14 cellular contexts compared by ENCODE assay signal in genomic region chr12:53326460-53327185, GRCh38. TPM values are rescaled to one million over a fixed set of nuclear protein-coding genes. Genes with fewer than 3 reads are reported as not detected.
DNase-seq lines count a peak whose midpoint lies in the region; ATAC-seq, FAIRE-seq and TF ChIP-seq lines count a peak whose summit lies in the region.
"Had no signal": no experiment of that assay in that cellular context is flagged by ENCODE, and none has a peak within 500 bp of the region (broad histone marks: within the 10 kb centered on the region; RNA-seq: fewer than 3 reads in every experiment).

No MANE protein-coding gene starts in this region.

- no peaks in the 10 kb centered on the region for H3K9me3 ChIP-seq in CD4-positive, alpha-beta T cell (ENCODE audit: control insufficient read depth, low read length)
- no peaks in the 10 kb centered on the region for H3K9me3 ChIP-seq in naive thymus-derived CD4-positive, alpha-beta T cell (ENCODE audit: control insufficient read depth in 2 of 3, low read length in 3 of 3)
- H3K9me3 ChIP-seq in gastroesophageal sphincter, result no peaks in the 10 kb centered on the region

- no peaks in the 10 kb centered on the region for H3K9me3 Mint-ChIP-seq in CD4-positive, alpha-beta T cell
- no peaks in the 10 kb centered on the region; the same call in 2 of the 3 replicates for H3K9me3 Mint-ChIP-seq in GM23338
- H3K9me3 Mint-ChIP-seq in activated naive CD8-positive, alpha-beta T cell treated with anti-CD3 and anti-CD28 coated beads, Interleukin-2, amount 50 U/mL, for 24 hours, result no peaks in the 10 kb centered on the region
- H3K9me3 Mint-ChIP-seq in naive thymus-derived CD4-positive, alpha-beta T cell, result no peaks in the 10 kb centered on the region
- H3K9me3 Mint-ChIP-seq: dendritic cell treated with granulocyte-macrophage colony-stimulating factor and Interleukin-4, amounts not matched to agents 40 ng/mL and 50 ng/mL, for 4 days had no signal

- DNase-seq in CD4-positive, alpha-beta T cell, result no peak
- DNase-seq in GM23338 (ENCODE audit: low spot score), result peak; percentile 33
- no peak for DNase-seq in activated naive CD8-positive, alpha-beta T cell treated with anti-CD3 and anti-CD28 coated beads, Interleukin-2, amount 50 U/mL, for 24 hours
- DNase-seq in naive thymus-derived CD4-positive, alpha-beta T cell, result no peak
- DNase-seq in RPMI8226, result no peak
- no peak for DNase-seq in D721Med (ENCODE audit: insufficient read length, low spot score)
- DNase-seq: DMS79, NCI-H1930, T-helper 9 cell had no signal

- no peak for FAIRE-seq in D721Med (lab: Jason Lieb, UNC)
- FAIRE-seq: urothelium cell line had no signal

- no peak for TF ChIP-seq POLR2A in gastroesophageal sphincter (IDR thresholded peaks at IDR 0.05)

- intact Hi-C loops in CD4-positive, alpha-beta T cell (cut with DNase I, micrococcal nuclease), result loop anchor here in 1 of 2 experiments (5.0 to 10.0 kb wide), 2 partner anchors 181 to 348 kb away; partner anchors contain the start of genes ATP5MC2 and NPFF
- intact Hi-C loops in naive thymus-derived CD4-positive, alpha-beta T cell (cut with micrococcal nuclease), result no loop called here

- POLR2A ChIA-PET in CD4-positive, alpha-beta T cell (lab: Charles Lee), result interaction anchor here (1.4 to 4.0 kb wide), 5 partner anchors 18 to 120 kb away, joined by 3 to 29 read pairs (median 5); partner anchors contain the start of genes ITGB7, PFDN5 and SP1
- POLR2A ChIA-PET in naive thymus-derived CD4-positive, alpha-beta T cell (lab: Charles Lee), result interaction anchor here (0.6 to 6.2 kb wide), 5 partner anchors 18 to 296 kb away, joined by 4 to 52 read pairs (median 7); partner anchors contain the start of genes MYG1 and PFDN5

- H3K36me3 ChIP-seq in GM23338 (ENCODE audit: insufficient read depth) (no peaks in the 10 kb centered on the region; the same call in 1 of the 2 replicates), gastroesophageal sphincter (no peaks in the 10 kb centered on the region)
- H3K36me3 ChIP-seq in naive thymus-derived CD4-positive, alpha-beta T cell (ENCODE audit: control insufficient read depth in 2 of 3, insufficient read depth in 3 of 3, low read length in 3 of 3), result no peaks in the 10 kb centered on the region

- H3K27me3 Mint-ChIP-seq in CD4-positive, alpha-beta T cell, result no peaks in the 10 kb centered on the region
- peaks cover 67% of the 10 kb centered on the region for H3K27me3 Mint-ChIP-seq in GM23338 (ENCODE audit: insufficient read depth, low read depth, poor library complexity)
- peaks cover 7% of the 10 kb centered on the region for H3K27me3 Mint-ChIP-seq in activated naive CD8-positive, alpha-beta T cell treated with anti-CD3 and anti-CD28 coated beads, Interleukin-2, amount 50 U/mL, for 24 hours
- H3K27me3 Mint-ChIP-seq in naive thymus-derived CD4-positive, alpha-beta T cell, result peaks cover 0 to 17% (median 0%) of the 10 kb centered on the region in 5 donors

- WGBS in gastroesophageal sphincter (ENCODE audit: low coverage in 1 of 2), 2 donors, result 63 to 85% methylated on average over 4 to 7 of the region's 8 CpGs

- no peak for ATAC-seq in CD4-positive, alpha-beta T cell (ENCODE audit: poor library complexity)
- ATAC-seq in GM23338 (no peak), gastroesophageal sphincter (no peak)
- no peak for ATAC-seq in activated naive CD8-positive, alpha-beta T cell treated with anti-CD3 and anti-CD28 coated beads, Interleukin-2, amount 50 U/mL, for 24 hours
- no peak for ATAC-seq in naive thymus-derived CD4-positive, alpha-beta T cell

- H3K4me1 Mint-ChIP-seq in CD4-positive, alpha-beta T cell (ENCODE audit: low read depth), result peaks cover 21% of the 10 kb centered on the region
- H3K4me1 Mint-ChIP-seq in GM23338, result peaks cover 24% of the 10 kb centered on the region
- peaks cover 31% of the 10 kb centered on the region for H3K4me1 Mint-ChIP-seq in activated naive CD8-positive, alpha-beta T cell treated with anti-CD3 and anti-CD28 coated beads, Interleukin-2, amount 50 U/mL, for 24 hours
- H3K4me1 Mint-ChIP-seq in naive thymus-derived CD4-positive, alpha-beta T cell, result peaks cover 12 to 33% (median 26%) of the 10 kb centered on the region in 7 donors

- no peak overlapping the region for H3K27ac ChIP-seq in CD4-positive, alpha-beta T cell (ENCODE audit: low read depth, low read length)
- H3K27ac ChIP-seq in GM23338 (ENCODE audit: low read depth) (no peak overlapping the region), gastroesophageal sphincter (no peak overlapping the region)
- no peak overlapping the region for H3K27ac ChIP-seq in naive thymus-derived CD4-positive, alpha-beta T cell (ENCODE audit: low read depth, low read length)

- peaks cover 16% of the 10 kb centered on the region for H3F3A ChIP-seq in GM23338 (replicated peaks; ENCODE audit: low read depth)

- H3K4me1 ChIP-seq in GM23338 (ENCODE audit: insufficient read depth), result peaks cover 24% of the 10 kb centered on the region; the same call in 1 of the 2 replicates
- H3K4me1 ChIP-seq in naive thymus-derived CD4-positive, alpha-beta T cell (ENCODE audit: control insufficient read depth in 2 of 2, insufficient read depth in 2 of 2, low read length in 2 of 2), result peaks cover 13 to 27% of the 10 kb centered on the region in 2 donors
- H3K4me1 ChIP-seq in gastroesophageal sphincter, result peaks cover 0 to 36% (median 11%) of the 10 kb centered on the region in 3 donors

- no peak for TF ChIP-seq CTCF in CD4-positive, alpha-beta T cell (IDR thresholded peaks at IDR 0.05)
- TF ChIP-seq CTCF in GM23338 (conservative IDR thresholded peaks at IDR 0.05; ENCODE audit: low read depth in 2 of 2), result no peak
- TF ChIP-seq CTCF in D721Med (IDR thresholded peaks at IDR 0.05; ENCODE audit: insufficient read depth, missing control alignments), result no peak
- TF ChIP-seq CTCF in gastroesophageal sphincter (IDR thresholded peaks at IDR 0.05), result no peak

- no peaks in the 10 kb centered on the region for H3K27me3 ChIP-seq in CD4-positive, alpha-beta T cell (ENCODE audit: control insufficient read depth, insufficient read depth, low read length)
- peaks cover 80% of the 10 kb centered on the region for H3K27me3 ChIP-seq in GM23338 (ENCODE audit: insufficient read depth)
- H3K27me3 ChIP-seq in naive thymus-derived CD4-positive, alpha-beta T cell (ENCODE audit: control insufficient read depth in 2 of 2, insufficient read depth in 2 of 2, low read length in 2 of 2), result no peaks in the 10 kb centered on the region
- H3K27me3 ChIP-seq in gastroesophageal sphincter, result peaks cover 24% of the 10 kb centered on the region

- H3K27ac Mint-ChIP-seq in CD4-positive, alpha-beta T cell, result peak overlapping the region; percentile 71
- no peak overlapping the region for H3K27ac Mint-ChIP-seq in GM23338
- H3K27ac Mint-ChIP-seq in activated naive CD8-positive, alpha-beta T cell treated with anti-CD3 and anti-CD28 coated beads, Interleukin-2, amount 50 U/mL, for 24 hours, result no peak overlapping the region
- peak overlapping the region in 6 of 9 donors; percentile 56 to 84 (median 74) for H3K27ac Mint-ChIP-seq in naive thymus-derived CD4-positive, alpha-beta T cell
- H3K27ac Mint-ChIP-seq: dendritic cell treated with granulocyte-macrophage colony-stimulating factor and Interleukin-4, amounts not matched to agents 40 ng/mL and 50 ng/mL, for 4 days had no signal

- no peak for TF ChIP-seq EP300 in gastroesophageal sphincter (IDR thresholded peaks at IDR 0.05)

- H3K9me2 ChIP-seq in GM23338 (ENCODE audit: insufficient read depth), result no peaks in the 10 kb centered on the region

- no peaks in the 10 kb centered on the region for H4K20me1 ChIP-seq in GM23338 (replicated peaks; ENCODE audit: insufficient read depth)

- no peaks in the 10 kb centered on the region for H3K79me2 ChIP-seq in GM23338 (replicated peaks; ENCODE audit: insufficient read depth)

- CTCF ChIA-PET in CD4-positive, alpha-beta T cell (lab: Charles Lee), result interaction anchor here (0.8 to 7.6 kb wide), 4 partner anchors 18 to 182 kb away, joined by 3 to 51 read pairs (median 3); partner anchors contain the start of gene PFDN5
- CTCF ChIA-PET in naive thymus-derived CD4-positive, alpha-beta T cell (lab: Charles Lee), result interaction anchor here (0.9 to 8.6 kb wide), 7 partner anchors 9 to 183 kb away, joined by 3 to 90 read pairs (median 4); no protein-coding TSS in a partner anchor

- H3K4me3 ChIP-seq in GM23338 (peak overlapping the region; percentile 85), gastroesophageal sphincter (no peak overlapping the region)
- H3K4me3 ChIP-seq in naive thymus-derived CD4-positive, alpha-beta T cell (ENCODE audit: low read length), result no peak overlapping the region

- H3K4me3 Mint-ChIP-seq in CD4-positive, alpha-beta T cell, result peak overlapping the region; percentile 87
- peak overlapping the region; percentile 71 for H3K4me3 Mint-ChIP-seq in GM23338
- peak overlapping the region; percentile 90 for H3K4me3 Mint-ChIP-seq in activated naive CD8-positive, alpha-beta T cell treated with anti-CD3 and anti-CD28 coated beads, Interleukin-2, amount 50 U/mL, for 24 hours
- peak overlapping the region; percentile 17 to 96 (median 85) for H3K4me3 Mint-ChIP-seq in naive thymus-derived CD4-positive, alpha-beta T cell

- peak overlapping the region; percentile 85 for H3K4me2 ChIP-seq in GM23338

- H3K36me3 Mint-ChIP-seq in CD4-positive, alpha-beta T cell (ENCODE audit: low read depth), result peaks cover 5% of the 10 kb centered on the region
- H3K36me3 Mint-ChIP-seq in GM23338 (ENCODE audit: low read depth), result no peaks in the 10 kb centered on the region; the same call in 2 of the 3 replicates
- H3K36me3 Mint-ChIP-seq in activated naive CD8-positive, alpha-beta T cell treated with anti-CD3 and anti-CD28 coated beads, Interleukin-2, amount 50 U/mL, for 24 hours (ENCODE audit: low read depth), result no peaks in the 10 kb centered on the region
- no peaks in the 10 kb centered on the region for H3K36me3 Mint-ChIP-seq in naive thymus-derived CD4-positive, alpha-beta T cell

- no peak overlapping the region for H2AFZ ChIP-seq in GM23338

RNA-seq across cellular contexts. Expression of gene AAAS, which starts 5.2 kb away (rescaled TPM):
- total RNA-seq in CD4-positive, alpha-beta T cell, result 10 to 100 TPM; 21.0 to 22.7 TPM
- total RNA-seq in GM23338 (2014; rRNA removed; shearing (Covaris generic)), result 77.7 and 81.7 TPM in 2 replicates
- polyA plus RNA-seq in GM23338 (2016; fragmentation: Nextera tagmentation; extraction: Ambion mirVana), result 36.7 and 40.4 TPM in 2 replicates
- 10 to 100 TPM; 35.4 to 73.5 (median 69.0) TPM for total RNA-seq in naive thymus-derived CD4-positive, alpha-beta T cell
- 10 to 100 TPM; 45.9 to 58.2 TPM for polyA plus RNA-seq in naive thymus-derived CD4-positive, alpha-beta T cell
- total RNA-seq in gastroesophageal sphincter, result 10 to 100 TPM; 36.4 to 88.9 (median 46.5) TPM

RNA-seq across cellular contexts. Expression of gene SP7, which starts 9.5 kb away (rescaled TPM):
- under 1 TPM in 1 of 2 experiments, not detected in 1; 0.14 TPM for total RNA-seq in CD4-positive, alpha-beta T cell
- total RNA-seq in GM23338 (2014; rRNA removed; shearing (Covaris generic)), result 0.04 and 0.17 TPM in 2 replicates
- polyA plus RNA-seq in GM23338 (2016; fragmentation: Nextera tagmentation; extraction: Ambion mirVana), result 0.16 TPM in 1 of 2 replicates, not detected in the other
- not detected for total RNA-seq in naive thymus-derived CD4-positive, alpha-beta T cell
- polyA plus RNA-seq in naive thymus-derived CD4-positive, alpha-beta T cell, result under 1 TPM; 0.13 to 0.18 TPM
- not detected for total RNA-seq in gastroesophageal sphincter
- total RNA-seq: HT-29, lung microvascular endothelial cell had no signal

RNA-seq across cellular contexts. Expression of gene MYG1, which starts 27.1 kb away (rescaled TPM):
- 10 to 100 TPM; 30.9 to 33.8 TPM for total RNA-seq in CD4-positive, alpha-beta T cell
- total RNA-seq in GM23338 (2014; rRNA removed; shearing (Covaris generic)), result 65.0 and 66.5 TPM in 2 replicates
- polyA plus RNA-seq in GM23338 (2016; fragmentation: Nextera tagmentation; extraction: Ambion mirVana), result 94.2 and 100.0 TPM in 2 replicates
- 10 to 100 TPM; 38.9 to 55.9 (median 49.2) TPM for total RNA-seq in naive thymus-derived CD4-positive, alpha-beta T cell
- 10 to 100 TPM; 69.6 to 75.1 TPM for polyA plus RNA-seq in naive thymus-derived CD4-positive, alpha-beta T cell
- total RNA-seq in gastroesophageal sphincter, result 10 to 100 TPM; 40.9 to 49.2 (median 46.3) TPM

RNA-seq across cellular contexts. Expression of gene PFDN5, which starts 31.3 kb away (rescaled TPM):
- 100 to 1,000 TPM; 757 to 763 TPM for total RNA-seq in CD4-positive, alpha-beta T cell
- 199 and 225 TPM in 2 replicates for total RNA-seq in GM23338 (2014; rRNA removed; shearing (Covaris generic))
- polyA plus RNA-seq in GM23338 (2016; fragmentation: Nextera tagmentation; extraction: Ambion mirVana), result 567 and 586 TPM in 2 replicates
- total RNA-seq in naive thymus-derived CD4-positive, alpha-beta T cell, result 100 to 1,000 TPM; 323 to 785 (median 692) TPM
- polyA plus RNA-seq in naive thymus-derived CD4-positive, alpha-beta T cell, result 1,000 to 10,000 TPM; 1,766 to 1,956 TPM
- total RNA-seq in gastroesophageal sphincter, result 100 to 1,000 TPM; 390 to 782 (median 568) TPM

RNA-seq across cellular contexts. Expression of gene SP1, which starts 53.4 kb away (rescaled TPM):
- total RNA-seq in CD4-positive, alpha-beta T cell, result 10 to 100 TPM; 42.3 to 43.3 TPM
- total RNA-seq in GM23338 (2014; rRNA removed; shearing (Covaris generic)), result 68.4 and 73.3 TPM in 2 replicates
- polyA plus RNA-seq in GM23338 (2016; fragmentation: Nextera tagmentation; extraction: Ambion mirVana), result 10.6 and 11.1 TPM in 2 replicates
- 100 to 1,000 TPM in 2 of 5 experiments, 10 to 100 TPM in 3; 62.7 to 103 (median 79.6) TPM for total RNA-seq in naive thymus-derived CD4-positive, alpha-beta T cell
- polyA plus RNA-seq in naive thymus-derived CD4-positive, alpha-beta T cell, result 10 to 100 TPM; 10.2 to 13.6 TPM
- total RNA-seq in gastroesophageal sphincter, result 10 to 100 TPM; 68.0 to 80.5 (median 74.0) TPM

Comparison
In these comparisons a context has a peak if more than half of its experiments do, and no peak if none do; other contexts are left out.
1. H3K27ac Mint-ChIP-seq: peak in CD4-positive, alpha-beta T cell (single experiment) and naive thymus-derived CD4-positive, alpha-beta T cell (6 of 9); none in GM23338 (single experiment) and activated naive CD8-positive, alpha-beta T cell treated with anti-CD3 and anti-CD28 coated beads, Interleukin-2, amount 50 U/mL, for 24 hours (single experiment).
2. Peak in every context shown above with its lines, with median percentiles within 50 percentile points of each other: H3K4me3 Mint-ChIP-seq.